ENCODE assay signal across 30 cellular contexts in the genomic region with DNA sequence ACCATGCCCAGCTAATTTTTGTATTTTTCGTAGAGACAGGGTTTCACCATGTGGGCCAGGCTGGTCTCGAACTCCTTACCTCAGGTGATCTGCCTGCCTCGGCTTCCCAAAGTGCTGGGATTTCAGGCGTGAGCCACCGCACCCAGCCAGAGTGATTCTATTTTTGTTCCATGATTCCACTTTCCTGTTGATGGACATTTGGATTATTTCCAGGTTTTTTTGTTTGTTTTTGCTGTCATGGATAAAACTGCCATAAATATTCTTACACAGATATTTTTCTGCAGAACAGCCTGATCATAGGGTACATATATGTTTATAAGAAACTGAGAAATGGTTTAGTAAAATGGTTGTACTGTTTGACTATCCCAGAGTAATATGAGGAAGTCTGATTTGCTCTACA.
"Had no signal": no experiment of that assay in that cellular context is flagged by ENCODE, and none has a peak within 500 bp of the region (broad histone marks: within the 10 kb centered on the region; RNA-seq: fewer than 3 reads in every experiment).

No MANE protein-coding gene starts in this region.

- ATAC-seq: activated naive CD4-positive, alpha-beta T cell treated with anti-CD3 and anti-CD28 coated beads, Interleukin-2, amount 50 U/mL, for 72 hours; gastroesophageal sphincter; left ventricle myocardium superior; stimulated activated memory B cell treated with anti-CD40 and anti-IgM and Interleukin-4, amounts not matched to agents 10 μg/mL and 1 μg/mL and 100 μg/mL, for 72 hours; stimulated activated naive CD8-positive, alpha-beta T cell treated with anti-CD3 and anti-CD28 coated beads, Interleukin-15, amount 100 ng/mL, for 72 hours had no signal

- FAIRE-seq: endometrium had no signal

- H3K4me3 ChIP-seq: breast epithelium, colonic mucosa, gastroesophageal sphincter, hepatocyte, right atrium auricular region, smooth muscle cell, uterus had no signal

- H2AFZ ChIP-seq: hepatocyte had no signal

- H3K27me3 ChIP-seq: breast epithelium, colonic mucosa, gastroesophageal sphincter, hepatocyte, right atrium auricular region, uterus had no signal

- H3K4me3 Mint-ChIP-seq: activated CD4-positive, alpha-beta memory T cell treated with anti-CD3 and anti-CD28 coated beads for 36 hours; activated CD4-positive, alpha-beta T cell treated with anti-CD3 and anti-CD28 coated beads, Interleukin-2, amount 10 ng/mL, durations not matched to agents 24 days and 14 days; activated T-cell treated with anti-CD3 and anti-CD28 coated beads, Interleukin-2, amount 50 U/mL, for 24 hours; central memory CD8-positive, alpha-beta T cell; mesothelial cell of epicardium; stimulated activated memory B cell treated with anti-CD40 and anti-IgM and Interleukin-4, amounts not matched to agents 10 μg/mL and 1 μg/mL and 100 μg/mL, for 72 hours; stimulated activated naive CD8-positive, alpha-beta T cell treated with anti-CD3 and anti-CD28 coated beads, Interleukin-15, amount 100 ng/mL, for 72 hours; type B pancreatic cell had no signal

- H3K36me3 ChIP-seq: breast epithelium, colonic mucosa, uterus had no signal

- H3K4me2 ChIP-seq: hepatocyte, smooth muscle cell had no signal

- DNase-seq: activated CD4-positive, alpha-beta memory T cell treated with anti-CD3 and anti-CD28 coated beads for 36 hours; activated CD4-positive, alpha-beta T cell treated with anti-CD3 and anti-CD28 coated beads, Interleukin-2, amount 10 ng/mL, durations not matched to agents 24 days and 14 days; activated CD8-positive, alpha-beta memory T cell treated with anti-CD3 and anti-CD28 coated beads, Interleukin-2, amount 50 U/mL, for 4 hours; activated T-cell treated with anti-CD3 and anti-CD28 coated beads, Interleukin-2, amount 50 U/mL, for 24 hours; colonic mucosa; effector CD4-positive, alpha-beta T cell; erythroblast; islet precursor cell; left ventricle myocardium superior; naive B cell; nucleus accumbens; stimulated activated CD4-positive, alpha-beta T cell treated with anti-CD3 and anti-CD28 coated beads, Interleukin-1b, Interleukin-23, amount 100 ng/mL, for 48 hours; stimulated activated CD4-positive, alpha-beta T cell treated with anti-CD3 and anti-CD28 coated beads, Interleukin-4, amount 100 ng/mL, for 4 hours; stimulated activated CD8-positive, alpha-beta memory T cell treated with anti-CD3 and anti-CD28 coated beads, Interleukin-4, amount 100 ng/mL, for 48 hours; stimulated activated naive CD8-positive, alpha-beta T cell treated with anti-CD3 and anti-CD28 coated beads, Interleukin-15, amount 100 ng/mL, for 72 hours; substantia nigra; T-helper 1 cell; uterus had no signal

- H3K9me3 ChIP-seq: breast epithelium, colonic mucosa, gastroesophageal sphincter, right atrium auricular region, uterus had no signal

- H3K4me1 ChIP-seq: breast epithelium, colonic mucosa, gastroesophageal sphincter, uterus had no signal

- H3K27ac Mint-ChIP-seq: activated CD4-positive, alpha-beta memory T cell treated with anti-CD3 and anti-CD28 coated beads for 36 hours; activated CD4-positive, alpha-beta T cell treated with anti-CD3 and anti-CD28 coated beads, Interleukin-2, amount 10 ng/mL, durations not matched to agents 24 days and 14 days; activated naive CD4-positive, alpha-beta T cell treated with anti-CD3 and anti-CD28 coated beads, Interleukin-2, amount 50 U/mL, for 72 hours; activated T-cell treated with anti-CD3 and anti-CD28 coated beads, Interleukin-2, amount 50 U/mL, for 24 hours; activated T-helper 2 cell treated with anti-CD3 and anti-CD28 coated beads, Interferon-gamma antibody, Interleukin-2, Interleukin-4, amounts not matched to agents 10 μg/mL and 5 μg/mL and 100 μg/mL, durations not matched to agents 14 hours and 24 hours and 36 hours; mesothelial cell of epicardium; naive B cell; stimulated activated memory B cell treated with anti-CD40 and anti-IgM and Interleukin-4, amounts not matched to agents 10 μg/mL and 1 μg/mL and 100 μg/mL, for 72 hours; type B pancreatic cell had no signal

- H3K4me1 Mint-ChIP-seq: central memory CD8-positive, alpha-beta T cell; mesothelial cell of epicardium; naive B cell; stimulated activated naive CD8-positive, alpha-beta T cell treated with anti-CD3 and anti-CD28 coated beads, Interleukin-15, amount 100 ng/mL, for 72 hours had no signal

- H3K27me3 Mint-ChIP-seq: activated CD4-positive, alpha-beta memory T cell treated with anti-CD3 and anti-CD28 coated beads for 36 hours; activated CD4-positive, alpha-beta T cell treated with anti-CD3 and anti-CD28 coated beads, Interleukin-2, amount 10 ng/mL, durations not matched to agents 24 days and 14 days; activated T-cell treated with anti-CD3 and anti-CD28 coated beads, Interleukin-2, amount 50 U/mL, for 24 hours; central memory CD8-positive, alpha-beta T cell; naive B cell; stimulated activated memory B cell treated with anti-CD40 and anti-IgM and Interleukin-4, amounts not matched to agents 10 μg/mL and 1 μg/mL and 100 μg/mL, for 72 hours; stimulated activated naive CD8-positive, alpha-beta T cell treated with anti-CD3 and anti-CD28 coated beads, Interleukin-15, amount 100 ng/mL, for 72 hours; type B pancreatic cell had no signal

- H3K9me3 Mint-ChIP-seq: activated CD4-positive, alpha-beta memory T cell treated with anti-CD3 and anti-CD28 coated beads for 36 hours; activated CD4-positive, alpha-beta T cell treated with anti-CD3 and anti-CD28 coated beads, Interleukin-2, amount 10 ng/mL, durations not matched to agents 24 days and 14 days; activated naive CD4-positive, alpha-beta T cell treated with anti-CD3 and anti-CD28 coated beads, Interleukin-2, amount 50 U/mL, for 72 hours; activated T-cell treated with anti-CD3 and anti-CD28 coated beads, Interleukin-2, amount 50 U/mL, for 24 hours; activated T-helper 2 cell treated with anti-CD3 and anti-CD28 coated beads, Interferon-gamma antibody, Interleukin-2, Interleukin-4, amounts not matched to agents 10 μg/mL and 5 μg/mL and 100 μg/mL, durations not matched to agents 14 hours and 24 hours and 36 hours; central memory CD8-positive, alpha-beta T cell; mesothelial cell of epicardium; naive B cell; stimulated activated memory B cell treated with anti-CD40 and anti-IgM and Interleukin-4, amounts not matched to agents 10 μg/mL and 1 μg/mL and 100 μg/mL, for 72 hours; stimulated activated naive CD8-positive, alpha-beta T cell treated with anti-CD3 and anti-CD28 coated beads, Interleukin-15, amount 100 ng/mL, for 72 hours; type B pancreatic cell had no signal

- H3K27ac ChIP-seq: breast epithelium, colonic mucosa, gastroesophageal sphincter, hepatocyte, right atrium auricular region, uterus had no signal
